In the genomic region with DNA sequence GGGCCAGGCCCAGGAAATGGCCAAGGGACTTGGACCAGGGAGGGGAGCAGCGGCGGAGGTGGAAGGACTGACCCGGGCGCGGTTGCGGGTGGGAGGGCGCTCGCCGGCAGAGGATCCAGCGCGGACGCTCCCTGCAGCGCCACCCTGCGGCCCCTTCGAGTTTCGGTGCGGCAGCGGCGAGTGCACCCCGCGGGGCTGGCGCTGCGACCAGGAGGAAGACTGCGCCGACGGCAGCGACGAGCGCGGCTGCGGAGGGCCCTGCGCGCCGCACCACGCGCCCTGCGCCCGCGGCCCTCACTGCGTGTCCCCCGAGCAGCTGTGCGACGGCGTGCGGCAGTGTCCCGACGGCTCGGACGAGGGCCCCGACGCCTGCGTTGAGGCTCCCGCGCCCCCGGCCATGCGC, we compare ENCODE assay signal across 8 cellular contexts. TPM values are rescaled to one million over a fixed set of nuclear protein-coding genes. Genes with fewer than 3 reads are reported as not detected.
DNase-seq lines count a peak whose midpoint lies in the region; ATAC-seq and TF ChIP-seq lines count a peak whose summit lies in the region.

No MANE protein-coding gene starts in this region.

- no peaks in the 10 kb centered on the region for H3K4me1 ChIP-seq in OCI-LY7 (ENCODE audit: insufficient read depth, low read length, poor library complexity, severe bottlenecking)

- H3K36me3 Mint-ChIP-seq in CD4-positive, alpha-beta T cell (ENCODE audit: low read depth) = no peaks in the 10 kb centered on the region
- no peaks in the 10 kb centered on the region for H3K36me3 Mint-ChIP-seq in chondrocyte (ENCODE audit: low read depth)
- H3K36me3 Mint-ChIP-seq in mesothelial cell of epicardium = no peaks in the 10 kb centered on the region

- no peak for TF ChIP-seq CTCF in CD4-positive, alpha-beta T cell (IDR thresholded peaks at IDR 0.05)
- TF ChIP-seq CTCF in chondrocyte (IDR thresholded peaks at IDR 0.05) (peak; percentile 73), mesothelial cell of epicardium (IDR thresholded peaks at IDR 0.05; ENCODE audit: unreplicated experiment) (peak; percentile 58), OCI-LY7 (conservative IDR thresholded peaks at IDR 0.05; ENCODE audit: low read length) (no peak)

- no peaks in the 10 kb centered on the region for H3K9me3 ChIP-seq in CD4-positive, alpha-beta T cell (ENCODE audit: control insufficient read depth, low read length)
- no peaks in the 10 kb centered on the region for H3K9me3 ChIP-seq in OCI-LY7 (ENCODE audit: low read length)

- CTCF ChIA-PET in CD4-positive, alpha-beta T cell (lab: Charles Lee) = no interaction called here
- CTCF ChIA-PET in OCI-LY7 (lab: Charles Lee; ENCODE audit: unreplicated experiment) = no interaction called here

- H3K27me3 Mint-ChIP-seq in CD4-positive, alpha-beta T cell = peaks cover 35% of the 10 kb centered on the region
- peaks cover 32% of the 10 kb centered on the region for H3K27me3 Mint-ChIP-seq in chondrocyte (ENCODE audit: low read depth)
- H3K27me3 Mint-ChIP-seq in mesothelial cell of epicardium (ENCODE audit: low read depth) = peaks cover 61% of the 10 kb centered on the region

- H3K27me3 ChIP-seq in CD4-positive, alpha-beta T cell (ENCODE audit: control insufficient read depth, insufficient read depth, low read length) = peaks cover 34% of the 10 kb centered on the region

- H3K79me2 ChIP-seq in OCI-LY7 (ENCODE audit: insufficient read depth, low read depth, low read length) = no peaks in the 10 kb centered on the region

- no peak overlapping the region for H3K4me3 Mint-ChIP-seq in CD4-positive, alpha-beta T cell
- H3K4me3 Mint-ChIP-seq in chondrocyte (ENCODE audit: unreplicated experiment) (no peak overlapping the region), mesothelial cell of epicardium (peak overlapping the region; percentile 33)

- H3K4me3 ChIP-seq in OCI-LY7 (ENCODE audit: low read depth, low read length, poor library complexity, severe bottlenecking) = no peak overlapping the region

- ATAC-seq in CD4-positive, alpha-beta T cell (ENCODE audit: poor library complexity) = peak; percentile 68
- ATAC-seq in GM18520 (IDR thresholded peaks at IDR 0.05; ENCODE audit: unreplicated experiment) (no peak), GM18517 (IDR thresholded peaks at IDR 0.05; ENCODE audit: unreplicated experiment) (no peak)

- H3K27ac Mint-ChIP-seq in CD4-positive, alpha-beta T cell = no peak overlapping the region
- H3K27ac Mint-ChIP-seq in chondrocyte (ENCODE audit: unreplicated experiment) (no peak overlapping the region), mesothelial cell of epicardium (no peak overlapping the region)

- H3K9me2 ChIP-seq in OCI-LY7 (ENCODE audit: insufficient read depth, low read length) = no peaks in the 10 kb centered on the region

- H4K20me1 ChIP-seq in OCI-LY7 (ENCODE audit: insufficient read depth, low read length) = no peaks in the 10 kb centered on the region; the same call in 1 of the 2 replicates

- intact Hi-C loops in CD4-positive, alpha-beta T cell (cut with DNase I, micrococcal nuclease) = no loop called here
- intact Hi-C loops in OCI-LY7 (cut with micrococcal nuclease; ENCODE audit: unreplicated experiment) = loop anchor here (5.0 kb wide), 1 partner anchor 208 kb away; no protein-coding TSS in a partner anchor

- H3K4me1 Mint-ChIP-seq in CD4-positive, alpha-beta T cell (ENCODE audit: low read depth) = no peaks in the 10 kb centered on the region
- H3K4me1 Mint-ChIP-seq in chondrocyte (ENCODE audit: low read depth) (no peaks in the 10 kb centered on the region), mesothelial cell of epicardium (peaks cover 11% of the 10 kb centered on the region)

- DNase-seq in CD4-positive, alpha-beta T cell = peak in 7 of 10 experiments; percentile 13 to 49 (median 33)
- DNase-seq in NCI-H1930 (lab: John Stamatoyannopoulos, UW) = peak; percentile 42 to 74
- DNase-seq in chondrocyte (ENCODE audit: low spot score) = no peak
- peak in 1 of 2 experiments; percentile 78 for DNase-seq in mesothelial cell of epicardium (ENCODE audit: low spot score in 2 of 2, unreplicated experiment in 2 of 2)
- DNase-seq in A172 (ENCODE audit: low spot score) = no peak
- DNase-seq in OCI-LY7 (ENCODE audit: low spot score) = no peak

- no peak overlapping the region for H3K4me2 ChIP-seq in OCI-LY7 (ENCODE audit: low read length)

- BruUV-seq in OCI-LY7 (replicated peaks; lab: Mats Ljungman, UMichigan) = no TSS peak

- no peak overlapping the region for H3K27ac ChIP-seq in CD4-positive, alpha-beta T cell (ENCODE audit: low read depth, low read length)
- no peak overlapping the region for H3K27ac ChIP-seq in OCI-LY7 (ENCODE audit: low read depth, low read length, poor library complexity, severe bottlenecking)

- POLR2A ChIA-PET in CD4-positive, alpha-beta T cell (lab: Charles Lee) = no interaction called here
- POLR2A ChIA-PET in OCI-LY7 (lab: Charles Lee) = no interaction called here

- H3K9me3 Mint-ChIP-seq in CD4-positive, alpha-beta T cell = no peaks in the 10 kb centered on the region
- no peaks in the 10 kb centered on the region for H3K9me3 Mint-ChIP-seq in chondrocyte (ENCODE audit: low read depth)
- no peaks in the 10 kb centered on the region for H3K9me3 Mint-ChIP-seq in mesothelial cell of epicardium

- no peaks in the 10 kb centered on the region for H3K36me3 ChIP-seq in OCI-LY7 (ENCODE audit: insufficient read depth, low read length)

- H2AFZ ChIP-seq in OCI-LY7 (ENCODE audit: low read length) = no peak overlapping the region

RNA-seq across cellular contexts. Expression of a gene that starts 16.8 kb away (rescaled TPM):
- 1 to 10 TPM; 4.1 to 4.3 TPM for total RNA-seq in CD4-positive, alpha-beta T cell
- total RNA-seq in chondrocyte (2.3 to 3.5 TPM (median 3.1 TPM) in 3 replicates), mesothelial cell of epicardium (35.3 to 38.9 TPM (median 38.0 TPM) in 3 replicates), OCI-LY7 (2022) (0.40 TPM in 1 of 2 replicates, not detected in the other)
- total RNA-seq in A172 (2014; rRNA removed; shearing (Covaris generic)) = not detected in 2 replicates
- 0.22 TPM in 1 of 2 replicates, not detected in the other for total RNA-seq in OCI-LY7 (2014; rRNA removed; shearing (Covaris generic))

RNA-seq across cellular contexts. Expression of a gene that starts 48.0 kb away (rescaled TPM):
- total RNA-seq in CD4-positive, alpha-beta T cell = 10 to 100 TPM; 25.6 to 26.6 TPM
- 15.9 to 17.6 TPM (median 16.3 TPM) in 3 replicates for total RNA-seq in chondrocyte
- 27.4 to 31.6 TPM (median 27.7 TPM) in 3 replicates for total RNA-seq in mesothelial cell of epicardium
- 3.7 and 5.1 TPM in 2 replicates for total RNA-seq in A172 (2014; rRNA removed; shearing (Covaris generic))
- 7.9 and 9.2 TPM in 2 replicates for total RNA-seq in OCI-LY7 (2014; rRNA removed; shearing (Covaris generic))
- total RNA-seq in OCI-LY7 (2022) = 9.1 and 12.1 TPM in 2 replicates

Comparison
In these comparisons a context has a peak if more than half of its experiments do, and no peak if none do; other contexts are left out.
1. DNase-seq: peak in CD4-positive, alpha-beta T cell (7 of 10) and NCI-H1930 (2 of 2); none in chondrocyte (single experiment), A172 (single experiment) and OCI-LY7 (single experiment).
2. CTCF ChIP-seq: peak in chondrocyte (single experiment) and mesothelial cell of epicardium (single experiment); none in CD4-positive, alpha-beta T cell (single experiment) and OCI-LY7 (single experiment).